Comparison of ENCODE assay signal across 8 cellular contexts in the genomic region with DNA sequence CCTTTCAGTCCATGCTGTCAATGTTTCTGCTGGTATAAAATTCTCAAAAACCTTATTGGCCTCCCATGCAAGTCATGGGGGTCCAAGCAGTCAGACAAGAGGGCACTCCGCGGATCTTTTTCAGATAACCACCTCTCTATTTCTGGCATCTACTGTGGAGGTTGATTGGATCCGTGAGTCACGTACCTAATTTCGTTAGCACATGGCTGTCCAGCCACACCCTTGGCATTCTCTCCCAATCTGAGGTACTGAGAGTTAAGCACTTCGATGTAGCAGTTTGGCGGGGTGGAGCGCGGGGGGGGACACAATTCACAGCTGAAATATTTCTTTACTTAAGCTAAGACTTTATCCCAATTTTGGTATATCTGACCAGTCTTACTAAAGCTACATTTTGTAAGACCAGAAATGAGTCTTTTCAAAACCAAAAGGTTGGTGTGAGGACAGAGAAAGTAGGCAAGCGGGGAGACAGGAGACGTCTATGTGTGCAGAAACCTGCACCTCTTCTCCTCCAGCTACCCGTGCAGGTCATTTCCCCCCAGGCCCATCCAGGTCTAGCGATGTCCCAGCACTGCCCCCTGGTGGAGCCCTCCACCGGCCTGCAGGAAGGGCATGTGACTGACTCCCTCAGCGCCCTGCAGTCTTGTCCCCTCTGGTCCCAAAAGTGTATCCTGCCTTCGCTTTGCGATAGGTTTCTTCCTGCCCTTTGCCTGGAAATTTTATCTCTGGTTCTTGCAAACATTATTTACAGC.
DNase-seq lines count a peak whose midpoint lies in the region; ATAC-seq and TF ChIP-seq lines count a peak whose summit lies in the region.

No MANE protein-coding gene starts in this region.

- H3K4me1 Mint-ChIP-seq in nephron progenitor cell: no peaks in the 10 kb centered on the region

- H3K27ac ChIP-seq in VCaP (no peak overlapping the region), dorsolateral prefrontal cortex (no peak overlapping the region)

- no peaks in the 10 kb centered on the region for H3K27me3 Mint-ChIP-seq in nephron progenitor cell (ENCODE audit: low read depth, poor library complexity)

- H3K27ac Mint-ChIP-seq in nephron progenitor cell: no peak overlapping the region

- TF ChIP-seq CTCF in VCaP (conservative IDR thresholded peaks at IDR 0.05) (peak; percentile 68), dorsolateral prefrontal cortex (IDR thresholded peaks at IDR 0.05 in 54 of 56, conservative IDR thresholded peaks at IDR 0.05 in 2 of 56; ENCODE audit: low read depth in 1 of 56, partially characterized antibody in 56 of 56) (peak in 49 of 56 donors; percentile 15 to 53 (median 39)), nephron progenitor cell (IDR thresholded peaks at IDR 0.05) (peak; percentile 39)

- H3K4me3 Mint-ChIP-seq in nephron progenitor cell: no peak overlapping the region

- peak; percentile 27 for DNase-seq in COLO668 (lab: John Stamatoyannopoulos, UW; ENCODE audit: unreplicated experiment)
- peak in 1 of 10 donors; percentile 16 for DNase-seq in dorsolateral prefrontal cortex
- peak; percentile 61 for DNase-seq in nephron progenitor cell
- no peak for DNase-seq in HPDE6-E6E7 (ENCODE audit: extremely low spot score)
- DNase-seq in NCI-H1436 treated with DMSO at 0.1 percent for 48 hours (lab: John Stamatoyannopoulos, UW): no peak
- DNase-seq in NCI-H1694 treated with DMSO at 0.1 percent for 48 hours (lab: John Stamatoyannopoulos, UW): no peak

- H3K27me3 ChIP-seq in dorsolateral prefrontal cortex: no peaks in the 10 kb centered on the region

- no peaks in the 10 kb centered on the region for H3K9me3 Mint-ChIP-seq in nephron progenitor cell

- H3K36me3 Mint-ChIP-seq in nephron progenitor cell (ENCODE audit: low read depth): peaks cover 18% of the 10 kb centered on the region

- ATAC-seq in HG03159 (IDR thresholded peaks at IDR 0.05; ENCODE audit: unreplicated experiment): peak; percentile 80

- H3K4me3 ChIP-seq in dorsolateral prefrontal cortex: no peak overlapping the region

- intact Hi-C loops in dorsolateral prefrontal cortex (cut with DNase I): no loop called here

Comparison
In these comparisons a context has a peak if more than half of its experiments do, and no peak if none do; other contexts are left out.
1. DNase-seq: peak in COLO668 (single experiment) and nephron progenitor cell (single experiment); none in HPDE6-E6E7 (single experiment), NCI-H1436 treated with DMSO at 0.1 percent for 48 hours (single experiment) and NCI-H1694 treated with DMSO at 0.1 percent for 48 hours (single experiment).
2. Peak in every context shown above with its lines, with median percentiles within 50 percentile points of each other: CTCF ChIP-seq.